In the genomic region with DNA sequence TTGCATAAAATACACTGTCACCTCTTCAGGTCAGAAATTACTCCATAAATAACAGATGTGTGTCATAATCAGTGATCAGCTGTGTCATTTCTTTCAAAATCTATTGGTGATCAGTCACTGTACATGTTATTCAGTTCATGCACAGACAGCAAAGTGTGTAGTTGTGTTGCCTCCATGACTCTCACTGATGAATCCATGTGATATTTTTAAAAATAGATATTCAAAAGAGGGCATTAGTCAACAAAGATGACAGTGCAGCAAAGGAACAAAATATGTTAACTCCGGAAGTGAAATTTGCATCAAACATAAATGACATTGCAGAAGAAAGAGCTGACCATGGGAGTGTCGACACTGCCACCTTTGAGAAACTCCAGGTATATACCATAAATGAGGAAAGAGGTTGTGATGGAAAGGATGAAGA, we compare ENCODE assay signal across 1 cellular context.
A peak's percentile ranks its signal among the peaks of the same experiment; 100 is the strongest.
TF ChIP-seq lines count a peak whose summit lies in the region.

No MANE protein-coding gene starts in this region.

TF ChIP-seq in K562, 482 proteins besides CTCF, POLR2A, EP300 and RAD21 (continued from another document):
- peak; percentile 25; the same call in 1 of the 2 replicates for TF ChIP-seq ARID1B (IDR thresholded peaks at IDR 0.05)
- TF ChIP-seq ZFP30 (CRISPR knock-in tag; IDR thresholded peaks at IDR 0.05; ENCODE audit: borderline replicate concordance), result no peak
- TF ChIP-seq ZKSCAN3 (CRISPR knock-in tag; IDR thresholded peaks at IDR 0.05), result no peak
- TF ChIP-seq, protein P1, sequence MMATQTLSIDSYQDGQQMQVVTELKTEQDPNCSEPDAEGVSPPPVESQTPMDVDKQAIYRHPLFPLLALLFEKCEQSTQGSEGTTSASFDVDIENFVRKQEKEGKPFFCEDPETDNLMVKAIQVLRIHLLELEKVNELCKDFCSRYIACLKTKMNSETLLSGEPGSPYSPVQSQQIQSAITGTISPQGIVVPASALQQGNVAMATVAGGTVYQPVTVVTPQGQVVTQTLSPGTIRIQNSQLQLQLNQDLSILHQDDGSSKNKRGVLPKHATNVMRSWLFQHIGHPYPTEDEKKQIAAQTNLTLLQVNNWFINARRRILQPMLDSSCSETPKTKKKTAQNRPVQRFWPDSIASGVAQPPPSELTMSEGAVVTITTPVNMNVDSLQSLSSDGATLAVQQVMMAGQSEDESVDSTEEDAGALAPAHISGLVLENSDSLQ (IDR thresholded peaks at IDR 0.05), result peak; percentile 63; the same call in 1 of the 2 replicates
- TF ChIP-seq HDAC6 (IDR thresholded peaks at IDR 0.05; ENCODE audit: low read depth, low read length), result no peak
- TF ChIP-seq CHD2 (IDR thresholded peaks at IDR 0.05; ENCODE audit: low read depth, low read length), result no peak
- peak; percentile 85; the same call in 1 of the 2 replicates for TF ChIP-seq MEF2A (IDR thresholded peaks at IDR 0.05; ENCODE audit: control insufficient read depth, low read depth, low read length)
- TF ChIP-seq HMGN3 (IDR thresholded peaks at IDR 0.05; ENCODE audit: borderline replicate concordance, extremely low read depth, insufficient read length, low read depth, low read length), result no peak
- no peak for TF ChIP-seq IRF2 (CRISPR knock-in tag; IDR thresholded peaks at IDR 0.05)
- no peak for TF ChIP-seq CHD4 (IDR thresholded peaks at IDR 0.05; ENCODE audit: insufficient read depth, insufficient replicate concordance, low read depth, low read length, poor library complexity, severe bottlenecking)
- no peak for TF ChIP-seq ZNF134 (CRISPR knock-in tag; conservative IDR thresholded peaks at IDR 0.05)
- no peak for TF ChIP-seq ETV6 (IDR thresholded peaks at IDR 0.05; ENCODE audit: borderline replicate concordance in 1 of 2, low read depth in 2 of 2, low read length in 1 of 2)
- no peak for TF ChIP-seq ETV6 (CRISPR knock-in tag; IDR thresholded peaks at IDR 0.05; ENCODE audit: borderline replicate concordance)
- TF ChIP-seq HLTF (IDR thresholded peaks at IDR 0.05), result no peak
- no peak for TF ChIP-seq MED1 (CRISPR knock-in tag; IDR thresholded peaks at IDR 0.05; ENCODE audit: borderline replicate concordance)
- no peak for TF ChIP-seq ARHGAP35 (IDR thresholded peaks at IDR 0.05; ENCODE audit: partially characterized antibody)
- no peak for TF ChIP-seq ELF4 (CRISPR knock-in tag; IDR thresholded peaks at IDR 0.05)
- TF ChIP-seq U2AF2 (optimal IDR thresholded peaks at IDR 0.05; ENCODE audit: low read depth, low read length), result no peak
- TF ChIP-seq NR4A1 (CRISPR knock-in tag; IDR thresholded peaks at IDR 0.05), result no peak
- no peak for TF ChIP-seq NR4A1 (tag; IDR thresholded peaks at IDR 0.05)
- peak in 1 of 2 experiments; percentile 48; a peak in 1 of 4 replicates for TF ChIP-seq TRIM24 (IDR thresholded peaks at IDR 0.05)
- TF ChIP-seq CEBPG (CRISPR knock-in tag; IDR thresholded peaks at IDR 0.05), result no peak
- peak in 1 of 2 experiments; percentile 52; a peak in 2 of 4 replicates for TF ChIP-seq CEBPG (tag; conservative IDR thresholded peaks at IDR 0.05 in 1 of 2, IDR thresholded peaks at IDR 0.05 in 1 of 2)
- TF ChIP-seq, protein P2, sequence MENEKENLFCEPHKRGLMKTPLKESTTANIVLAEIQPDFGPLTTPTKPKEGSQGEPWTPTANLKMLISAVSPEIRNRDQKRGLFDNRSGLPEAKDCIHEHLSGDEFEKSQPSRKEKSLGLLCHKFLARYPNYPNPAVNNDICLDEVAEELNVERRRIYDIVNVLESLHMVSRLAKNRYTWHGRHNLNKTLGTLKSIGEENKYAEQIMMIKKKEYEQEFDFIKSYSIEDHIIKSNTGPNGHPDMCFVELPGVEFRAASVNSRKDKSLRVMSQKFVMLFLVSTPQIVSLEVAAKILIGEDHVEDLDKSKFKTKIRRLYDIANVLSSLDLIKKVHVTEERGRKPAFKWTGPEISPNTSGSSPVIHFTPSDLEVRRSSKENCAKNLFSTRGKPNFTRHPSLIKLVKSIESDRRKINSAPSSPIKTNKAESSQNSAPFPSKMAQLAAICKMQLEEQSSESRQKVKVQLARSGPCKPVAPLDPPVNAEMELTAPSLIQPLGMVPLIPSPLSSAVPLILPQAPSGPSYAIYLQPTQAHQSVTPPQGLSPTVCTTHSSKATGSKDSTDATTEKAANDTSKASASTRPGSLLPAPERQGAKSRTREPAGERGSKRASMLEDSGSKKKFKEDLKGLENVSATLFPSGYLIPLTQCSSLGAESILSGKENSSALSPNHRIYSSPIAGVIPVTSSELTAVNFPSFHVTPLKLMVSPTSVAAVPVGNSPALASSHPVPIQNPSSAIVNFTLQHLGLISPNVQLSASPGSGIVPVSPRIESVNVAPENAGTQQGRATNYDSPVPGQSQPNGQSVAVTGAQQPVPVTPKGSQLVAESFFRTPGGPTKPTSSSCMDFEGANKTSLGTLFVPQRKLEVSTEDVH (IDR thresholded peaks at IDR 0.05; ENCODE audit: low read depth, partially characterized antibody), result no peak
- peak; percentile 81 for TF ChIP-seq C11orf30 (IDR thresholded peaks at IDR 0.05; ENCODE audit: low read depth)
- peak; percentile 62; the same call in 1 of the 2 replicates for TF ChIP-seq DPF2 (IDR thresholded peaks at IDR 0.05)
- peak; percentile 69 to 80 for TF ChIP-seq FOXK2 (conservative IDR thresholded peaks at IDR 0.05 in 1 of 2, IDR thresholded peaks at IDR 0.05 in 1 of 2; ENCODE audit: low read depth in 2 of 2)
- TF ChIP-seq CBX5 (IDR thresholded peaks at IDR 0.05; ENCODE audit: borderline replicate concordance, low read depth), result no peak
- TF ChIP-seq PCBP2 (IDR thresholded peaks at IDR 0.05; ENCODE audit: low read depth, low read length, poor library complexity, severe bottlenecking), result no peak
- no peak for TF ChIP-seq TAF7 (tag; IDR thresholded peaks at IDR 0.05)
- peak; percentile 52; the same call in 1 of the 2 replicates for TF ChIP-seq MAFF (IDR thresholded peaks at IDR 0.05; ENCODE audit: low read length)
- TF ChIP-seq ETV1 (tag; conservative IDR thresholded peaks at IDR 0.05; ENCODE audit: low read depth), result peak; percentile 66
- TF ChIP-seq, protein P3, sequence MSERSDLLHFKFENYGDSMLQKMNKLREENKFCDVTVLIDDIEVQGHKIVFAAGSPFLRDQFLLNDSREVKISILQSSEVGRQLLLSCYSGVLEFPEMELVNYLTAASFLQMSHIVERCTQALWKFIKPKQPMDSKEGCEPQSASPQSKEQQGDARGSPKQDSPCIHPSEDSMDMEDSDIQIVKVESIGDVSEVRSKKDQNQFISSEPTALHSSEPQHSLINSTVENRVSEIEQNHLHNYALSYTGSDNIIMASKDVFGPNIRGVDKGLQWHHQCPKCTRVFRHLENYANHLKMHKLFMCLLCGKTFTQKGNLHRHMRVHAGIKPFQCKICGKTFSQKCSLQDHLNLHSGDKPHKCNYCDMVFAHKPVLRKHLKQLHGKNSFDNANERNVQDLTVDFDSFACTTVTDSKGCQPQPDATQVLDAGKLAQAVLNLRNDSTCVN (CRISPR knock-in tag; IDR thresholded peaks at IDR 0.05), result no peak
- 0 out of 2 replicates have a peak, but pooled peaks have one; percentile 24 for TF ChIP-seq NR2C1 (IDR thresholded peaks at IDR 0.05)
- TF ChIP-seq NR2C1 (tag; IDR thresholded peaks at IDR 0.05), result no peak; the same call in 1 of the 2 replicates
- TF ChIP-seq MAFK (IDR thresholded peaks at IDR 0.05; ENCODE audit: low read length), result peak; percentile 53
- no peak; the same call in 1 of the 2 replicates for TF ChIP-seq GABPA (tag; conservative IDR thresholded peaks at IDR 0.05; ENCODE audit: low read depth)
- TF ChIP-seq ARID2 (IDR thresholded peaks at IDR 0.05), result no peak
- TF ChIP-seq SMARCB1 (IDR thresholded peaks at IDR 0.05; ENCODE audit: insufficient read length, low read depth), result no peak
- TF ChIP-seq JUND (IDR thresholded peaks at IDR 0.05; ENCODE audit: borderline replicate concordance, low read depth, low read length), result peak; percentile 42; the same call in 1 of the 2 replicates
- TF ChIP-seq JUND (tag; IDR thresholded peaks at IDR 0.05; ENCODE audit: borderline replicate concordance, low read depth, low read length), result no peak; the same call in 2 of the 3 replicates
- no peak for TF ChIP-seq SIN3A (IDR thresholded peaks at IDR 0.05; ENCODE audit: borderline replicate concordance in 2 of 2, control insufficient read depth in 1 of 2, low read depth in 2 of 2, low read length in 2 of 2)
- no peak for TF ChIP-seq ZNF699 (CRISPR knock-in tag; IDR thresholded peaks at IDR 0.05; ENCODE audit: insufficient replicate concordance)
- TF ChIP-seq ARNT (IDR thresholded peaks at IDR 0.05), result 0 out of 4 replicates have a peak, but pooled peaks of 1 of the 2 experiments have one; percentile 46
- peak; percentile 65 to 85 for TF ChIP-seq FOXA3 (CRISPR knock-in tag; conservative IDR thresholded peaks at IDR 0.05 in 1 of 2, IDR thresholded peaks at IDR 0.05 in 1 of 2)
- TF ChIP-seq ZNF778 (CRISPR knock-in tag; IDR thresholded peaks at IDR 0.05), result no peak
- TF ChIP-seq SAP30 (IDR thresholded peaks at IDR 0.05; ENCODE audit: borderline replicate concordance, insufficient read depth, low read depth, low read length, poor library complexity, severe bottlenecking), result no peak
- TF ChIP-seq RFX5 (IDR thresholded peaks at IDR 0.05; ENCODE audit: low read depth, low read length), result no peak
- no peak for TF ChIP-seq DMBX1 (CRISPR knock-in tag; IDR thresholded peaks at IDR 0.05; ENCODE audit: borderline replicate concordance)
- TF ChIP-seq TAF9B (IDR thresholded peaks at IDR 0.05; ENCODE audit: partially characterized antibody), result peak; percentile 47
- TF ChIP-seq, protein P4, sequence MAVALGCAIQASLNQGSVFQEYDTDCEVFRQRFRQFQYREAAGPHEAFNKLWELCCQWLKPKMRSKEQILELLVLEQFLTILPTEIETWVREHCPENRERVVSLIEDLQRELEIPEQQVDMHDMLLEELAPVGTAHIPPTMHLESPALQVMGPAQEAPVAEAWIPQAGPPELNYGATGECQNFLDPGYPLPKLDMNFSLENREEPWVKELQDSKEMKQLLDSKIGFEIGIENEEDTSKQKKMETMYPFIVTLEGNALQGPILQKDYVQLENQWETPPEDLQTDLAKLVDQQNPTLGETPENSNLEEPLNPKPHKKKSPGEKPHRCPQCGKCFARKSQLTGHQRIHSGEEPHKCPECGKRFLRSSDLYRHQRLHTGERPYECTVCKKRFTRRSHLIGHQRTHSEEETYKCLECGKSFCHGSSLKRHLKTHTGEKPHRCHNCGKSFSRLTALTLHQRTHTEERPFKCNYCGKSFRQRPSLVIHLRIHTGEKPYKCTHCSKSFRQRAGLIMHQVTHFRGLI (CRISPR knock-in tag; IDR thresholded peaks at IDR 0.05), result no peak
- TF ChIP-seq, protein P5, sequence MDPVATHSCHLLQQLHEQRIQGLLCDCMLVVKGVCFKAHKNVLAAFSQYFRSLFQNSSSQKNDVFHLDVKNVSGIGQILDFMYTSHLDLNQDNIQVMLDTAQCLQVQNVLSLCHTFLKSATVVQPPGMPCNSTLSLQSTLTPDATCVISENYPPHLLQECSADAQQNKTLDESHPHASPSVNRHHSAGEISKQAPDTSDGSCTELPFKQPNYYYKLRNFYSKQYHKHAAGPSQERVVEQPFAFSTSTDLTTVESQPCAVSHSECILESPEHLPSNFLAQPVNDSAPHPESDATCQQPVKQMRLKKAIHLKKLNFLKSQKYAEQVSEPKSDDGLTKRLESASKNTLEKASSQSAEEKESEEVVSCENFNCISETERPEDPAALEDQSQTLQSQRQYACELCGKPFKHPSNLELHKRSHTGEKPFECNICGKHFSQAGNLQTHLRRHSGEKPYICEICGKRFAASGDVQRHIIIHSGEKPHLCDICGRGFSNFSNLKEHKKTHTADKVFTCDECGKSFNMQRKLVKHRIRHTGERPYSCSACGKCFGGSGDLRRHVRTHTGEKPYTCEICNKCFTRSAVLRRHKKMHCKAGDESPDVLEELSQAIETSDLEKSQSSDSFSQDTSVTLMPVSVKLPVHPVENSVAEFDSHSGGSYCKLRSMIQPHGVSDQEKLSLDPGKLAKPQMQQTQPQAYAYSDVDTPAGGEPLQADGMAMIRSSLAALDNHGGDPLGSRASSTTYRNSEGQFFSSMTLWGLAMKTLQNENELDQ (CRISPR knock-in tag; IDR thresholded peaks at IDR 0.05; ENCODE audit: borderline replicate concordance), result no peak
